18 cellular contexts compared by ENCODE assay signal in the genomic region with DNA sequence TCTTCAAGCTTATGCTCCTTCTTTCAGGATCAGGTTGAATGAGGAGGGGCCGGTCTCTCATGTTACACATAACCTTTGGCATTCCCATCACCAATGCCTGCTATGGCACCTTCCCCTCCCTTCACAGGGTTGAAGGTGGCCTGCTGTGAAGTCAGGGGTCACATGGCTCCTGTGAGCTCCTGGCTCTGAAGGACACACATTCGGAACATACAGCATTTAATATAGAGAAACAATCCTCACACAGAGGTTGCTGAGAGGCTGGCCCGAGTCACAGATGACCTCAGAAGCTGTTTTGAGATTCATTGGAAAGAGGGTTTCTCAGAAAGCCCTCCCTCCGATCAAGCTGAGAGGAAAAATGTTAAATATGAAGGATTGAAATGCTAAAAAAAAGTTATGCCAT.
DNase-seq lines count a peak whose midpoint lies in the region; ATAC-seq and TF ChIP-seq lines count a peak whose summit lies in the region.
"Had no signal": no experiment of that assay in that cellular context is flagged by ENCODE, and none has a peak within 500 bp of the region (broad histone marks: within the 10 kb centered on the region; RNA-seq: fewer than 3 reads in every experiment).

No MANE protein-coding gene starts in this region.

- H3K9me3 ChIP-seq in GM23248 (ENCODE audit: low read depth) (no peaks in the 10 kb centered on the region), left lung (no peaks in the 10 kb centered on the region), skeletal muscle satellite cell (replicated peaks; ENCODE audit: low read length) (no peaks in the 10 kb centered on the region)
- H3K9me3 ChIP-seq: ascending aorta, HAP-1 had no signal

- H3K9ac ChIP-seq in GM23248, result peak overlapping the region; percentile 72
- peak overlapping the region; percentile 5 for H3K9ac ChIP-seq in skeletal muscle satellite cell (ENCODE audit: low read depth, low read length)
- H3K9ac ChIP-seq: KMS-11 had no signal

- WGBS in GM23248 (ENCODE audit: low coverage in 1 of 2, low lambda C conversion rate in 2 of 2, missing lambda C conversion rate in 2 of 2), 2 experiments, result 36 to 40% methylated on average over 4 of the region's 4 CpGs

- peak overlapping the region; percentile 63 for H3K4me2 ChIP-seq in GM23248 (ENCODE audit: unreplicated experiment)
- H3K4me2 ChIP-seq in skeletal muscle satellite cell (ENCODE audit: low read length), result peak overlapping the region; percentile 59
- H3K4me2 ChIP-seq: KMS-11 had no signal

- in situ Hi-C loops in GM23248 (cut with MboI), result no loop called here

- H3K27ac ChIP-seq in GM23248 (peak overlapping the region; percentile 85), left lung (peak overlapping the region; percentile 26 to 73)
- H3K27ac ChIP-seq: KMS-11 had no signal

- peaks cover 44% of the 10 kb centered on the region for H3K4me1 ChIP-seq in GM23248 (ENCODE audit: insufficient read depth)
- peaks cover 11 to 31% of the 10 kb centered on the region in 2 donors for H3K4me1 ChIP-seq in left lung
- H3K4me1 ChIP-seq in skeletal muscle satellite cell (ENCODE audit: control insufficient read depth, insufficient read depth, low read length), result peaks cover 37% of the 10 kb centered on the region
- H3K4me1 ChIP-seq: ascending aorta had no signal

- intact Hi-C loops in left lung (cut with DNase I), result no loop called here

- H3K27me3 Mint-ChIP-seq in chondrocyte (ENCODE audit: low read depth), result no peaks in the 10 kb centered on the region

- H3K4me3 ChIP-seq in GM23248 (peak overlapping the region; percentile 30), left lung (no peak overlapping the region), skeletal muscle satellite cell (ENCODE audit: low read length) (no peak overlapping the region)
- H3K4me3 ChIP-seq: ascending aorta, GM12878, HAP-1 had no signal

- ATAC-seq in left lung (peak; percentile 2), HG03135 (IDR thresholded peaks at IDR 0.05; ENCODE audit: unreplicated experiment) (no peak)
- ATAC-seq: activated T-cell treated with anti-CD3 and anti-CD28 coated beads, Interleukin-2, amount 50 U/mL, for 4 hours; GM12878 had no signal

- no peaks in the 10 kb centered on the region for H4K20me1 ChIP-seq in GM23248 (ENCODE audit: insufficient read depth)

- H3K36me3 Mint-ChIP-seq in chondrocyte (ENCODE audit: low read depth), result no peaks in the 10 kb centered on the region
- H3K36me3 Mint-ChIP-seq: naive B cell had no signal

- peaks cover 51% of the 10 kb centered on the region for H3K4me1 Mint-ChIP-seq in chondrocyte (ENCODE audit: low read depth)

- H3K36me3 ChIP-seq in GM23248 (ENCODE audit: low read depth) (no peaks in the 10 kb centered on the region), left lung (no peaks in the 10 kb centered on the region), skeletal muscle satellite cell (ENCODE audit: insufficient read depth, low read length) (no peaks in the 10 kb centered on the region)
- H3K36me3 ChIP-seq: ascending aorta, HAP-1 had no signal

- peak overlapping the region; percentile 2 for H3K4me3 Mint-ChIP-seq in chondrocyte (ENCODE audit: unreplicated experiment)
- H3K4me3 Mint-ChIP-seq: activated T-cell treated with anti-CD3 and anti-CD28 coated beads, Interleukin-2, amount 50 U/mL, for 4 hours; naive B cell had no signal

- no peaks in the 10 kb centered on the region for H3K9me2 ChIP-seq in GM23248 (ENCODE audit: insufficient read depth)

- H3K27ac Mint-ChIP-seq in chondrocyte (ENCODE audit: unreplicated experiment), result peak overlapping the region; percentile 91
- H3K27ac Mint-ChIP-seq: naive B cell had no signal

- H3K9me3 Mint-ChIP-seq in chondrocyte (ENCODE audit: low read depth), result no peaks in the 10 kb centered on the region
- H3K9me3 Mint-ChIP-seq: activated T-cell treated with anti-CD3 and anti-CD28 coated beads, Interleukin-2, amount 50 U/mL, for 4 hours; naive B cell had no signal

- TF ChIP-seq CTCF in chondrocyte (IDR thresholded peaks at IDR 0.05), result no peak
- no peak for TF ChIP-seq CTCF in left lung (IDR thresholded peaks at IDR 0.05)

- peaks cover 29% of the 10 kb centered on the region for H3F3A ChIP-seq in GM23248 (ENCODE audit: insufficient read depth)

- H3K27me3 ChIP-seq in GM23248 (replicated peaks; ENCODE audit: insufficient read depth), result no peaks in the 10 kb centered on the region
- no peaks in the 10 kb centered on the region for H3K27me3 ChIP-seq in left lung
- no peaks in the 10 kb centered on the region for H3K27me3 ChIP-seq in skeletal muscle satellite cell (ENCODE audit: control insufficient read depth, insufficient read depth, low read length)
- H3K27me3 ChIP-seq: ascending aorta had no signal

- H2AFZ ChIP-seq in GM23248, result peak overlapping the region; percentile 47

- H3K79me2 ChIP-seq in GM23248 (ENCODE audit: insufficient read depth), result peaks cover 12% of the 10 kb centered on the region; the same call in 1 of the 2 replicates

- DNase-seq in GM23248 (peak; percentile 64), chondrocyte (ENCODE audit: low spot score) (no peak), left lung (no peak), GM19238 (ENCODE audit: insufficient read length, low spot score) (no peak), epidermal melanocyte (ENCODE audit: insufficient read length, low spot score) (no peak), NCI-H345 treated with DMSO at 0.1 percent for 48 hours (lab: John Stamatoyannopoulos, UW; ENCODE audit: unreplicated experiment) (no peak)
- DNase-seq: activated T-cell treated with anti-CD3 and anti-CD28 coated beads, Interleukin-2, amount 50 U/mL, for 4 hours; AML-193; DMS79; naive B cell; NCI-H1930; stimulated activated CD4-positive, alpha-beta T cell treated with anti-CD3 and anti-CD28 coated beads, Interleukin-12 subunit alpha, Interleukin-12 subunit beta, amount 100 ng/mL, for 4 hours had no signal
